19 cellular contexts compared by ENCODE assay signal in the genomic region with DNA sequence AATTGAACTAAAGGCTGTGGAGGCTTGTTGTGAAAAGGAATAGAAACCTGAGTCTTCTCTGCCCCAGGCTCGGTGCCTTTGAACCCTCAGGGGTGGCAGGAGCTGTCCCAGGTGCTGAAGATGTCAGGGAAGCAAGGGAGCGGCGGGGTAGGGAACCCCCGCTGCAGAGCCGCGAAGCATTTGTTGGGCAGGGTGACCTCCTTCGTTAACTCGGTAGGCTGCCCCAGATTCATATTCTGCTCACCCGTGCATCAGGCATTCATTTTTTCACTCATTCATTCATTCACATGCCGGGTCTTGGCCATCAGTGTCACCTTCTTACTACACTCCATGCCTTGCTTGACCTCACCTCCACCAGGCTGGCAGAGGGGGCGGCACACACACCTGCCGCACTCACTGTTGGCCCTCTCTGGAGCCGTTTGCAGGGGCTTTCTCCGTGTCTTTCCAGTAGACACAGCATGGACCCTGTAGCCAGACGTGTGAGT.
DNase-seq lines count a peak whose midpoint lies in the region; ATAC-seq and TF ChIP-seq lines count a peak whose summit lies in the region.
"Had no signal": no experiment of that assay in that cellular context is flagged by ENCODE, and none has a peak within 500 bp of the region (broad histone marks: within the 10 kb centered on the region; RNA-seq: fewer than 3 reads in every experiment).

No MANE protein-coding gene starts in this region.

- TF ChIP-seq CTCF in endodermal cell (conservative IDR thresholded peaks at IDR 0.05), result no peak

- H3K9ac ChIP-seq in endodermal cell (ENCODE audit: extremely low read depth, low read length, poor library complexity, severe bottlenecking) (no peak overlapping the region), trophoblast cell (ENCODE audit: low read length) (no peak overlapping the region)

- no peak overlapping the region for H4K91ac ChIP-seq in trophoblast cell (ENCODE audit: low read depth, low read length)

- H3K4me1 Mint-ChIP-seq in endodermal cell, result no peaks in the 10 kb centered on the region
- H3K4me1 Mint-ChIP-seq: natural killer cell had no signal

- no peaks in the 10 kb centered on the region for H3K27me3 Mint-ChIP-seq in endodermal cell (ENCODE audit: insufficient read depth)
- H3K27me3 Mint-ChIP-seq: stimulated activated naive CD8-positive, alpha-beta T cell treated with anti-CD3 and anti-CD28 coated beads, Interleukin-15, Interleukin-2, amounts not matched to agents 100 ng/mL and 50 ng/mL, for 24 hours had no signal

- no peak overlapping the region for H4K8ac ChIP-seq in trophoblast cell (ENCODE audit: low read depth, low read length)

- no peak overlapping the region for H3K27ac Mint-ChIP-seq in endodermal cell
- H3K27ac Mint-ChIP-seq: activated naive CD8-positive, alpha-beta T cell; CD4-positive, alpha-beta memory T cell; natural killer cell; stimulated activated naive CD8-positive, alpha-beta T cell treated with anti-CD3 and anti-CD28 coated beads, Interleukin-15, Interleukin-2, amounts not matched to agents 100 ng/mL and 50 ng/mL, for 24 hours had no signal

- no peak overlapping the region for H2BK5ac ChIP-seq in trophoblast cell (ENCODE audit: low read depth, low read length, poor library complexity)

- H3K23ac ChIP-seq in trophoblast cell (ENCODE audit: low read length), result no peak overlapping the region

- H2AK5ac ChIP-seq in trophoblast cell (ENCODE audit: low read length), result no peak overlapping the region

- no peak overlapping the region for H2AFZ ChIP-seq in trophoblast cell (ENCODE audit: insufficient read depth, low read length, poor library complexity)

- H2BK120ac ChIP-seq in trophoblast cell (ENCODE audit: insufficient read depth, low read length, poor library complexity), result no peak overlapping the region

- H4K12ac ChIP-seq in trophoblast cell (ENCODE audit: low read depth, low read length), result no peak overlapping the region

- H3K27ac ChIP-seq in endodermal cell (ENCODE audit: low read depth, low read length), result no peak overlapping the region
- no peak overlapping the region for H3K27ac ChIP-seq in trophoblast cell (ENCODE audit: low read depth, low read length)

- no peaks in the 10 kb centered on the region for H3K36me3 Mint-ChIP-seq in endodermal cell (ENCODE audit: low read depth)
- H3K36me3 Mint-ChIP-seq: activated naive CD8-positive, alpha-beta T cell; CD4-positive, alpha-beta memory T cell; natural killer cell had no signal

- no peak for ATAC-seq in activated CD4-positive, CD25-positive, alpha-beta regulatory T cell treated with anti-CD3 and anti-CD28 coated beads, Interleukin-2, amount 50 U/mL, for 24 hours
- no peak for ATAC-seq in HG03442 (IDR thresholded peaks at IDR 0.05; ENCODE audit: unreplicated experiment)
- ATAC-seq: left colon, natural killer cell, Panc1 had no signal

- no peak overlapping the region for H2BK12ac ChIP-seq in trophoblast cell (ENCODE audit: low read length)

- H3K9me3 ChIP-seq in endodermal cell (ENCODE audit: control insufficient read depth, low read length) (no peaks in the 10 kb centered on the region), trophoblast cell (ENCODE audit: insufficient read depth, low read depth, low read length) (peaks cover 16% of the 10 kb centered on the region)

- H3K18ac ChIP-seq in trophoblast cell (ENCODE audit: low read length), result no peak overlapping the region

- no peak overlapping the region for H3K4ac ChIP-seq in trophoblast cell (ENCODE audit: low read depth, low read length)

- no peak overlapping the region for H3K14ac ChIP-seq in trophoblast cell (ENCODE audit: low read length)

- H3K36me3 ChIP-seq in endodermal cell (ENCODE audit: control insufficient read depth, insufficient read depth, low read length), result no peaks in the 10 kb centered on the region
- H3K36me3 ChIP-seq in trophoblast cell (ENCODE audit: control insufficient read depth in 1 of 2, insufficient read depth in 2 of 2, low read length in 2 of 2), result no peaks in the 10 kb centered on the region

- no peaks in the 10 kb centered on the region for H3K27me3 ChIP-seq in endodermal cell (ENCODE audit: control insufficient read depth, insufficient read depth, low read length, poor library complexity, severe bottlenecking)
- H3K27me3 ChIP-seq in trophoblast cell (ENCODE audit: insufficient read depth, low read length), result no peaks in the 10 kb centered on the region

- no peaks in the 10 kb centered on the region for H3K79me1 ChIP-seq in trophoblast cell (ENCODE audit: low read length)

- H3K4me3 Mint-ChIP-seq in endodermal cell, result no peak overlapping the region
- H3K4me3 Mint-ChIP-seq: activated naive CD8-positive, alpha-beta T cell; CD4-positive, alpha-beta memory T cell; natural killer cell; stimulated activated naive CD8-positive, alpha-beta T cell treated with anti-CD3 and anti-CD28 coated beads, Interleukin-15, Interleukin-2, amounts not matched to agents 100 ng/mL and 50 ng/mL, for 24 hours had no signal

- WGBS in endodermal cell (ENCODE audit: insufficient coverage in 1 of 2, insufficient read length in 1 of 2), 2 experiments, result 66 to 67% methylated on average over 11 to 15 of the region's 15 CpGs
- no CpG with 5 or more reads among the region's 15 CpGs for WGBS in trophoblast cell (ENCODE audit: extremely low coverage, insufficient coverage, insufficient read length)

- H3K4me2 ChIP-seq in trophoblast cell (ENCODE audit: low read length), result no peak overlapping the region

- peak; percentile 17 for DNase-seq in activated CD4-positive, CD25-positive, alpha-beta regulatory T cell treated with anti-CD3 and anti-CD28 coated beads, Interleukin-2, amount 50 U/mL, for 72 hours
- peak; percentile 11 for DNase-seq in NAMALWA (ENCODE audit: low spot score)
- DNase-seq in endodermal cell, result peak; percentile 87
- DNase-seq in trophoblast cell, result peak in 1 of 2 donors; percentile 4
- DNase-seq in NCI-H345 treated with DMSO at 0.1 percent for 48 hours (lab: John Stamatoyannopoulos, UW; ENCODE audit: unreplicated experiment), result no peak
- DNase-seq in glomerular visceral epithelial cell (ENCODE audit: extremely low spot score), result no peak
- DNase-seq: 8988T; CD4-positive, alpha-beta memory T cell; central memory CD4-positive, alpha-beta T cell; KBM-7; natural killer cell; NCI-H1417; NCI-H446 treated with DMSO at 0.1 percent for 48 hours had no signal

- no peaks in the 10 kb centered on the region for H3K9me3 Mint-ChIP-seq in endodermal cell
- H3K9me3 Mint-ChIP-seq: natural killer cell; stimulated activated naive CD8-positive, alpha-beta T cell treated with anti-CD3 and anti-CD28 coated beads, Interleukin-15, Interleukin-2, amounts not matched to agents 100 ng/mL and 50 ng/mL, for 24 hours had no signal

- no peaks in the 10 kb centered on the region for H3K79me2 ChIP-seq in trophoblast cell (ENCODE audit: control insufficient read depth, insufficient read depth, low read length, poor library complexity)

- H3K4me3 ChIP-seq in endodermal cell (ENCODE audit: low read length), result no peak overlapping the region
- peak overlapping the region; percentile 25 for H3K4me3 ChIP-seq in trophoblast cell (ENCODE audit: low read depth, low read length)

- H3K4me1 ChIP-seq in endodermal cell (ENCODE audit: control insufficient read depth, insufficient read depth, low read length) (no peaks in the 10 kb centered on the region), trophoblast cell (ENCODE audit: control insufficient read depth in 1 of 2, insufficient read depth in 2 of 2, low read length in 2 of 2) (no peaks in the 10 kb centered on the region)

Comparison
In these comparisons a context has a peak if more than half of its experiments do, and no peak if none do; other contexts are left out.
1. DNase-seq: peak in activated CD4-positive, CD25-positive, alpha-beta regulatory T cell treated with anti-CD3 and anti-CD28 coated beads, Interleukin-2, amount 50 U/mL, for 72 hours (single experiment), NAMALWA (single experiment) and endodermal cell (single experiment); none in NCI-H345 treated with DMSO at 0.1 percent for 48 hours (single experiment) and glomerular visceral epithelial cell (single experiment).